21 cellular contexts compared by ENCODE assay signal in the genomic region with DNA sequence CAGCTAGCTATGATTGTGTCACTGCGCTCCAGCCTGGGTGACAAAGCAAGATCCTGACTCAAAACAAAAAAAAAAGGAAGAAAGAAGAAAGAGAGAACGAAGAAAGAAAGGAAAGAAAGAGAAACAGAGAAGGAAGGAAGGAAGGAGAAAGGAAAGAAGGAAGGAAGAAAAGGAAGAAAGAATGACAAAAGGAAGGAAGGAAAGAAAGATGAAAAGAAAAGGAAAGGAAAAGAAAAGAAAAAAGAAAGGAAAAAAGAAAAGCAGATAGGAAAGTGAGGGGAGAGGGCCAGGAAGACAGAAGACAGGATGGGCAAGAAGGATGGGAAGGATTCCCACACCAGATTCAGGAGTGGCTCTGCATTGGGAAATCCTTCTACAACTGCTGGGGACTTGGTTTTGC. TPM values are rescaled to one million over a fixed set of nuclear protein-coding genes. Genes with fewer than 3 reads are reported as not detected.
DNase-seq lines count a peak whose midpoint lies in the region; ATAC-seq and TF ChIP-seq lines count a peak whose summit lies in the region.
"Had no signal": no experiment of that assay in that cellular context is flagged by ENCODE, and none has a peak within 500 bp of the region (broad histone marks: within the 10 kb centered on the region; RNA-seq: fewer than 3 reads in every experiment).

No MANE protein-coding gene starts in this region.

- H3K4me3 ChIP-seq in heart right ventricle (no peak overlapping the region), BLaER1 (no peak overlapping the region), ascending aorta (no peak overlapping the region), tibial artery (no peak overlapping the region)
- H3K4me3 ChIP-seq: GM23248, HAP-1 had no signal

- DNase-seq in heart right ventricle (no peak), left ventricle myocardium superior (no peak), ascending aorta (ENCODE audit: low spot score in 2 of 2) (no peak), tibial artery (no peak), DMS153 (lab: John Stamatoyannopoulos, UW) (no peak), NCI-H2227 (lab: John Stamatoyannopoulos, UW; ENCODE audit: unreplicated experiment) (no peak)
- DNase-seq: 8988T; C1 segment of cervical spinal cord; CD4-positive, CD25-positive, alpha-beta regulatory T cell; CD8-positive, alpha-beta memory T cell; COR-L47; DMS79; GDM1; GM23248 had no signal

- H3K27me3 ChIP-seq in heart right ventricle: no peaks in the 10 kb centered on the region
- H3K27me3 ChIP-seq in BLaER1: no peaks in the 10 kb centered on the region
- no peaks in the 10 kb centered on the region for H3K27me3 ChIP-seq in ascending aorta
- H3K27me3 ChIP-seq in tibial artery: no peaks in the 10 kb centered on the region

- ATAC-seq in heart right ventricle (no peak), left ventricle myocardium superior (no peak)

- H3K36me3 ChIP-seq in heart right ventricle (no peaks in the 10 kb centered on the region), BLaER1 (peaks cover 17% of the 10 kb centered on the region), ascending aorta (no peaks in the 10 kb centered on the region), tibial artery (no peaks in the 10 kb centered on the region)
- H3K36me3 ChIP-seq: HAP-1 had no signal

- intact Hi-C loops in heart right ventricle (cut with DNase I): no loop called here
- intact Hi-C loops in left ventricle myocardium superior (cut with micrococcal nuclease): no loop called here
- intact Hi-C loops in ascending aorta (cut with DNase I): loop anchor here (2.0 kb wide), 1 partner anchor 61 kb away; no protein-coding TSS in a partner anchor
- intact Hi-C loops in tibial artery (cut with DNase I; ENCODE audit: low total_unique reads): no loop called here

- H3K9ac ChIP-seq in BLaER1: no peak overlapping the region
- H3K9ac ChIP-seq: GM23248 had no signal

- H3K4me2 ChIP-seq in BLaER1: peak overlapping the region; percentile 66; the same call in 1 of the 2 replicates

- WGBS in heart right ventricle, 2 donors: 77 to 79% methylated on average over 2 of the region's 2 CpGs

- no peaks in the 10 kb centered on the region for H4K20me1 ChIP-seq in BLaER1

- H3K4me1 ChIP-seq in heart right ventricle (peaks cover 0 to 32% (median 4%) of the 10 kb centered on the region in 9 donors), BLaER1 (peaks cover 83% of the 10 kb centered on the region), ascending aorta (peaks cover 5 to 38% of the 10 kb centered on the region in 2 donors), tibial artery (peaks cover 0 to 78% (median 19%) of the 10 kb centered on the region in 4 donors)
- H3K4me1 ChIP-seq: HAP-1 had no signal

- H3K27ac ChIP-seq in heart right ventricle (peak overlapping the region in 8 of 10 donors; percentile 2 to 86 (median 76)), BLaER1 (no peak overlapping the region), ascending aorta (peak overlapping the region; percentile 84 to 87), tibial artery (peak overlapping the region; percentile 81)
- H3K27ac ChIP-seq: GM23248 had no signal

- TF ChIP-seq CTCF in heart right ventricle (IDR thresholded peaks at IDR 0.05) (no peak), ascending aorta (IDR thresholded peaks at IDR 0.05) (no peak), tibial artery (IDR thresholded peaks at IDR 0.05) (no peak)

- H3K9me3 ChIP-seq in heart right ventricle (peaks cover 0 to 10% (median 0%) of the 10 kb centered on the region in 11 donors), BLaER1 (peaks cover 61% of the 10 kb centered on the region), ascending aorta (peaks cover 0 to 5% of the 10 kb centered on the region in 2 donors), tibial artery (peaks cover 0 to 4% (median 0%) of the 10 kb centered on the region in 3 donors)
- H3K9me3 ChIP-seq: HAP-1 had no signal

RNA-seq across cellular contexts. Expression of gene GOLGA6L2, which starts 44.9 kb away (rescaled TPM):
- total RNA-seq in heart right ventricle (under 1 TPM in 1 of 10 donors, not detected in 9; 0.09 TPM), left ventricle myocardium superior (not detected), ascending aorta (not detected)
- not detected for polyA plus RNA-seq in heart right ventricle
- total RNA-seq: A673; CD4-positive, CD25-positive, alpha-beta regulatory T cell; CD8-positive, alpha-beta memory T cell; Daoy; GM23248; H4; HT-29 had no signal
- polyA plus RNA-seq: AG04450; CD4-positive, CD25-positive, alpha-beta regulatory T cell; CD8-positive, alpha-beta memory T cell; GM23248 had no signal

RNA-seq across cellular contexts. Expression of gene GOLGA8S, which starts 47.6 kb away (rescaled TPM):
- total RNA-seq in heart right ventricle: under 1 TPM; 0.11 to 0.92 (median 0.41) TPM
- under 1 TPM; 0.03 to 0.66 TPM for polyA plus RNA-seq in heart right ventricle
- total RNA-seq in left ventricle myocardium superior: 0.40 TPM
- total RNA-seq in ascending aorta: not detected
- total RNA-seq: A673; CD4-positive, CD25-positive, alpha-beta regulatory T cell; Daoy; H4; HT-29 had no signal
- polyA plus RNA-seq: CD4-positive, CD25-positive, alpha-beta regulatory T cell; CD8-positive, alpha-beta memory T cell; GM23248 had no signal
